ENCODE assay signal across 9 cellular contexts in genomic region chr2:192218970-192219369, GRCh38. TPM values are rescaled to one million over a fixed set of nuclear protein-coding genes. Genes with fewer than 3 reads are reported as not detected.
"Had no signal": no experiment of that assay in that cellular context is flagged by ENCODE, and none has a peak within 500 bp of the region (broad histone marks: within the 10 kb centered on the region; RNA-seq: fewer than 3 reads in every experiment).

No MANE protein-coding gene starts in this region.

- FAIRE-seq: H1, H54 had no signal

- DNase-seq: GM23248, GOT3, H9, HCEC 1CT, HFFc6 had no signal

- H3K27ac ChIP-seq: GM23248 had no signal

- H3K4me3 ChIP-seq: GM23248, GM23338, HAP-1 had no signal

- H3K4me2 ChIP-seq: GM23338 had no signal

- H3K36me3 ChIP-seq: HAP-1 had no signal

- H2AFZ ChIP-seq: GM23248, GM23338 had no signal

- H3K9ac ChIP-seq: GM23248 had no signal

- H3K9me3 ChIP-seq: HAP-1 had no signal

RNA-seq across cellular contexts. Expression of gene TMEFF2, which starts 24.2 kb away (rescaled TPM):
- total RNA-seq: GM23248 had no signal
